ENCODE assay signal across 1 cellular context in genomic region chr22:17167486-17167885, GRCh38.
TF ChIP-seq lines count a peak whose summit lies in the region.

No MANE protein-coding gene starts in this region.

TF ChIP-seq in IMR-90, 13 proteins besides CTCF, POLR2A, EP300 and RAD21:
- TF ChIP-seq, protein P1, sequence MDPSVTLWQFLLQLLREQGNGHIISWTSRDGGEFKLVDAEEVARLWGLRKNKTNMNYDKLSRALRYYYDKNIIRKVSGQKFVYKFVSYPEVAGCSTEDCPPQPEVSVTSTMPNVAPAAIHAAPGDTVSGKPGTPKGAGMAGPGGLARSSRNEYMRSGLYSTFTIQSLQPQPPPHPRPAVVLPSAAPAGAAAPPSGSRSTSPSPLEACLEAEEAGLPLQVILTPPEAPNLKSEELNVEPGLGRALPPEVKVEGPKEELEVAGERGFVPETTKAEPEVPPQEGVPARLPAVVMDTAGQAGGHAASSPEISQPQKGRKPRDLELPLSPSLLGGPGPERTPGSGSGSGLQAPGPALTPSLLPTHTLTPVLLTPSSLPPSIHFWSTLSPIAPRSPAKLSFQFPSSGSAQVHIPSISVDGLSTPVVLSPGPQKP (IDR thresholded peaks at IDR 0.05; ENCODE audit: borderline replicate concordance, low read depth, low read length): no peak
- TF ChIP-seq RCOR1 (IDR thresholded peaks at IDR 0.05; ENCODE audit: insufficient replicate concordance, low read length): no peak
- no peak for TF ChIP-seq RFX5 (IDR thresholded peaks at IDR 0.05; ENCODE audit: low read depth, low read length)
- TF ChIP-seq BHLHE40 (IDR thresholded peaks at IDR 0.05; ENCODE audit: low read depth, low read length): no peak
- no peak for TF ChIP-seq USF2 (IDR thresholded peaks at IDR 0.05; ENCODE audit: low read depth, low read length)
- no peak for TF ChIP-seq CEBPB (IDR thresholded peaks at IDR 0.05; ENCODE audit: low read depth, low read length)
- no peak for TF ChIP-seq NFE2L2 (IDR thresholded peaks at IDR 0.05; ENCODE audit: low read depth, low read length)
- no peak for TF ChIP-seq MAZ (IDR thresholded peaks at IDR 0.05; ENCODE audit: borderline replicate concordance, low read depth, low read length)
- TF ChIP-seq MXI1 (IDR thresholded peaks at IDR 0.05; ENCODE audit: borderline replicate concordance, low read depth, low read length): no peak
- TF ChIP-seq SMC3 (IDR thresholded peaks at IDR 0.05; ENCODE audit: low read depth, low read length): no peak
